In the genomic region with DNA sequence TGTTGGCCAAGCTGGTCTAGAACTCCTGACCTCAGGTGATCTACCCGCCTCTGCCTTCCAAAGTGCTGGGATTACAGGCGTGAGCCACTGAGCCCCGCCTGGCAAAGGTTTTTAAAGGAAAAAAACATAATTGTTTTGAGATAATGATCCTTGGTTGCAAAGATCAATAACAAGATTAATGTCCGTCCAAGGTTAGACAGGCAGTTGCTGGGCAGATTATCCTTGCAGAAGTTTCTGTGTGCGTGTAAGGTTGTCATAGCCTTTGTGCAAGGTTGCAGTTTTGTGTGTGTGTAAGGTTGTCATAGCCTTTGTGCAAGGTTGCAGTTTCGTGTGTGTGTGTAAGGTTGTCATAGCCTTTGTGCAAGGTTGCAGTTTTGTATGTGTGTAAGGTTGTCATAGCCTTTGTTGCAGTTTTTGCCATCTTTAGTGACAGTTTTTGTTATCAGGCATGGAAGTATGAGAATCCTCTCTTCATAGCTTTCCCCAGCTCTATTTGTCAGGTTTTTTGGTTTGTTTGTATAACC, we compare ENCODE assay signal across 23 cellular contexts. TPM values are rescaled to one million over a fixed set of nuclear protein-coding genes. Genes with fewer than 3 reads are reported as not detected.
A peak's percentile ranks its signal among the peaks of the same experiment; 100 is the strongest.
DNase-seq lines count a peak whose midpoint lies in the region; ATAC-seq, FAIRE-seq and TF ChIP-seq lines count a peak whose summit lies in the region.
"Had no signal": no experiment of that assay in that cellular context is flagged by ENCODE, and none has a peak within 500 bp of the region (broad histone marks: within the 10 kb centered on the region; RNA-seq: fewer than 3 reads in every experiment).

No MANE protein-coding gene starts in this region.

- no peak for TF ChIP-seq EP300 in K562 (IDR thresholded peaks at IDR 0.05; ENCODE audit: low read length)

- no peak for ATAC-seq in K562
- ATAC-seq: Panc1 had no signal

- no peaks in the 10 kb centered on the region for H3K9me1 ChIP-seq in K562 (ENCODE audit: control insufficient read depth, insufficient read depth, low read length)

- peak overlapping the region; percentile 73 for H3K27ac Mint-ChIP-seq in progenitor cell of endocrine pancreas
- H3K27ac Mint-ChIP-seq: T-helper 1 cell treated with Interleukin-12 subunit alpha and Interleukin-12 subunit beta and Interleukin-4 antibody, amounts not matched to agents 30 μg/mL and 1 μg/mL, for 36 hours had no signal

- H3K9me3 ChIP-seq in Karpas-422 (ENCODE audit: low read length) (peaks cover 8% of the 10 kb centered on the region; the same call in 1 of the 2 replicates), K562 (replicated peaks; ENCODE audit: control insufficient read depth, insufficient read depth, low read depth, low read length) (peaks cover 4% of the 10 kb centered on the region; the same call in 1 of the 2 replicates), small intestine (ENCODE audit: control insufficient read depth, low read depth) (no peaks in the 10 kb centered on the region)
- H3K9me3 ChIP-seq: Caco-2 had no signal

- BruUV-seq in K562 (replicated peaks; lab: Mats Ljungman, UMichigan), result no TSS peak

- no peak for TF ChIP-seq RAD21 in K562 (CRISPR knock-in tag; conservative IDR thresholded peaks at IDR 0.05 in 1 of 2, IDR thresholded peaks at IDR 0.05 in 1 of 2)

- H3K36me3 ChIP-seq in Karpas-422 (ENCODE audit: insufficient read depth, low read length) (peaks cover 16% of the 10 kb centered on the region), K562 (ENCODE audit: control insufficient read depth, insufficient read depth, low read length) (peaks cover 21% of the 10 kb centered on the region), small intestine (ENCODE audit: control insufficient read depth in 2 of 2, insufficient read depth in 2 of 2, low read length in 2 of 2) (peaks cover 4% of the 10 kb centered on the region in 2 donors)

- H3K4me3 Mint-ChIP-seq in progenitor cell of endocrine pancreas (ENCODE audit: low read depth), result peak overlapping the region; percentile 0
- H3K4me3 Mint-ChIP-seq: T-helper 1 cell treated with Interleukin-12 subunit alpha and Interleukin-12 subunit beta and Interleukin-4 antibody, amounts not matched to agents 30 μg/mL and 1 μg/mL, for 36 hours had no signal

- TF ChIP-seq POLR2A in GM12891 (IDR thresholded peaks at IDR 0.05; ENCODE audit: low read depth, low read length) (no peak), K562 (conservative IDR thresholded peaks at IDR 0.05) (no peak)

- H2AFZ ChIP-seq in Karpas-422 (ENCODE audit: low read length), result no peak overlapping the region
- no peak overlapping the region for H2AFZ ChIP-seq in K562 (ENCODE audit: low read depth, low read length)

- peaks cover 14% of the 10 kb centered on the region for H3K36me3 Mint-ChIP-seq in progenitor cell of endocrine pancreas (ENCODE audit: insufficient read depth)

- no peaks in the 10 kb centered on the region for H3K9me2 ChIP-seq in Karpas-422 (replicated peaks; ENCODE audit: insufficient read depth, low read length)

- no peak for TF ChIP-seq CTCF in K562 (IDR thresholded peaks at IDR 0.05 in 2 of 3, conservative IDR thresholded peaks at IDR 0.05 in 1 of 3; ENCODE audit: insufficient read depth in 2 of 3, low read depth in 1 of 3, low read length in 3 of 3)
- TF ChIP-seq CTCF in progenitor cell of endocrine pancreas (IDR thresholded peaks at IDR 0.05; ENCODE audit: unreplicated experiment), result no peak

- peaks cover 34% of the 10 kb centered on the region for H3K79me2 ChIP-seq in Karpas-422 (ENCODE audit: low read length)
- peaks cover 26% of the 10 kb centered on the region for H3K79me2 ChIP-seq in K562 (ENCODE audit: control insufficient read depth, insufficient read depth, low read length)

- H3K4me2 ChIP-seq in Karpas-422 (ENCODE audit: low read depth, low read length, poor library complexity, severe bottlenecking) (peak overlapping the region; percentile 34), K562 (ENCODE audit: insufficient read depth, low read length) (no peak overlapping the region)

- H4K20me1 ChIP-seq in Karpas-422 (ENCODE audit: insufficient read depth, low read depth, low read length), result no peaks in the 10 kb centered on the region
- 0 out of 2 replicates have a peak, but pooled peaks cover 2% of the 10 kb centered on the region for H4K20me1 ChIP-seq in K562 (replicated peaks; ENCODE audit: control insufficient read depth, insufficient read depth, low read length)

- intact Hi-C loops in K562 (cut with micrococcal nuclease), result loop anchor here (5.0 to 10.0 kb wide), 2 partner anchors 145 to 168 kb away; partner anchors contain the start of gene DIP2A

- H3K27me3 Mint-ChIP-seq in progenitor cell of endocrine pancreas, result no peaks in the 10 kb centered on the region
- H3K27me3 Mint-ChIP-seq: CD4-positive, CD25-positive, alpha-beta regulatory T cell had no signal

- H3K4me1 Mint-ChIP-seq in progenitor cell of endocrine pancreas (ENCODE audit: low read depth), result peaks cover 22% of the 10 kb centered on the region

- peak overlapping the region; percentile 91 for H3K27ac ChIP-seq in Karpas-422 (ENCODE audit: low read length)
- no peak overlapping the region for H3K27ac ChIP-seq in K562 (ENCODE audit: extremely low read depth, low read depth, low read length)
- no peak overlapping the region for H3K27ac ChIP-seq in small intestine (ENCODE audit: low read depth in 1 of 2, low read length in 1 of 2)

- H3K4me3 ChIP-seq in Karpas-422 (ENCODE audit: low read length) (no peak overlapping the region), K562 (no peak overlapping the region), small intestine (ENCODE audit: low read depth in 1 of 2, low read length in 2 of 2) (no peak overlapping the region)

- DNase-seq in GM12891 (ENCODE audit: insufficient read length, low spot score) (no peak), Karpas-422 (peak; percentile 49), K562 (ENCODE audit: extremely low read depth in 1 of 4, low spot score in 3 of 4) (no peak), progenitor cell of endocrine pancreas (ENCODE audit: low spot score, unreplicated experiment) (no peak), small intestine (no peak), NCI-H2081 (lab: John Stamatoyannopoulos, UW) (no peak), NCI-H1105 treated with DMSO at 0.1 percent for 48 hours (lab: John Stamatoyannopoulos, UW) (no peak)
- DNase-seq: ACHN; AML-193; Caco-2; CD4-positive, CD25-positive, alpha-beta regulatory T cell; DMS153; HCEC 1CT; KG1; NCI-H1048; NCI-H146; NCI-H2081 treated with DMSO at 0.1 percent for 48 hours; NCI-H510A; NCI-H774 had no signal

- FAIRE-seq in GM12891 (lab: Jason Lieb, UNC) (peak; percentile 91), K562 (lab: Jason Lieb, UNC) (no peak), small intestine (lab: Jason Lieb, UNC) (no peak)
- FAIRE-seq: G401.6, GM19239 had no signal

- no peaks in the 10 kb centered on the region for H3K9me3 Mint-ChIP-seq in progenitor cell of endocrine pancreas (ENCODE audit: low read depth)
- H3K9me3 Mint-ChIP-seq: CD4-positive, CD25-positive, alpha-beta regulatory T cell; T-helper 1 cell treated with Interleukin-12 subunit alpha and Interleukin-12 subunit beta and Interleukin-4 antibody, amounts not matched to agents 30 μg/mL and 1 μg/mL, for 36 hours had no signal

- WGBS in K562 (ENCODE audit: insufficient coverage, low coverage, missing lambda C conversion rate), result 57% methylated on average over 6 of the region's 6 CpGs
- WGBS in small intestine, 3 donors, result 63 to 79% (median 70%) methylated on average over 6 of the region's 6 CpGs

- CTCF ChIA-PET in K562 (lab: Yijun Ruan, JAX; ENCODE audit: low intra/inter-chr PET ratio), result no interaction called here

- H3K4me1 ChIP-seq in Karpas-422 (ENCODE audit: low read length) (peaks cover 44% of the 10 kb centered on the region), K562 (replicated peaks in 1 of 2; ENCODE audit: control insufficient read depth in 2 of 2, insufficient read depth in 2 of 2, low read length in 2 of 2) (peaks cover 8 to 13% of the 10 kb centered on the region in 2 experiments; a peak in 4 of 5 replicates), small intestine (ENCODE audit: control insufficient read depth in 2 of 2, insufficient read depth in 1 of 2, low read depth in 1 of 2, low read length in 1 of 2) (peaks cover 0 to 4% of the 10 kb centered on the region in 2 donors)

- H3K27me3 ChIP-seq in Karpas-422 (ENCODE audit: low read length), result no peaks in the 10 kb centered on the region
- H3K27me3 ChIP-seq in K562 (ENCODE audit: control insufficient read depth in 2 of 2, insufficient read depth in 2 of 2, low read length in 2 of 2), result no peaks in the 10 kb centered on the region
- H3K27me3 ChIP-seq in small intestine (ENCODE audit: control insufficient read depth in 2 of 2, insufficient read depth in 2 of 2, low read length in 2 of 2), result no peaks in the 10 kb centered on the region

- POLR2A ChIA-PET in K562 (lab: Yijun Ruan, JAX), result interaction anchor here (0.6 kb wide), 1 partner anchor 59 kb away, joined by 4 read pairs; no protein-coding TSS in a partner anchor

- in situ Hi-C loops in K562 (cut with MboI), result no loop called here

- H3K9ac ChIP-seq in Karpas-422 (ENCODE audit: low read length) (0 out of 2 replicates have a peak overlapping the region, but pooled peaks have one; percentile 9), K562 (ENCODE audit: insufficient read depth in 1 of 2, low read depth in 2 of 2, low read length in 2 of 2) (no peak overlapping the region)

RNA-seq across cellular contexts. Expression of gene YBEY, which starts 3.6 kb away (rescaled TPM):
- polyA plus RNA-seq in GM12891 (2012; ENCODE audit: low read depth, missing spikeins), result 20.5 TPM
- 38.5 and 88.4 TPM in 2 replicates for total RNA-seq in Karpas-422 (2014; rRNA removed; shearing (Covaris generic); ENCODE audit: low replicate concordance)
- 18.6 and 19.3 TPM in 2 replicates for total RNA-seq in K562 (2011; cell fraction: chromatin; rRNA removed; ENCODE audit: low replicate concordance)
- 15.7 and 16.2 TPM in 2 replicates for total RNA-seq in K562 (2011; cell fraction: nucleolus; rRNA removed)
- total RNA-seq in K562 (2011; cell fraction: nucleoplasm; rRNA removed), result 18.8 and 20.2 TPM in 2 replicates
- total RNA-seq in K562 (2014; rRNA removed) (10.7 and 12.4 TPM in 2 replicates), K562 (2014; rRNA removed; fragmentation: Illumina TruSeq; extraction: Trizol) (12.4 and 14.0 TPM in 2 replicates), K562 (2015; rRNA removed; fragmentation: Illumina TruSeq; extraction: Trizol) (14.3 and 15.6 TPM in 2 replicates), K562 (2021) (10.5 and 10.7 TPM in 2 replicates), progenitor cell of endocrine pancreas (20.9 and 21.9 TPM in 2 replicates)
- polyA plus RNA-seq in K562 (2011; rRNA removed) (9.9 and 15.9 TPM in 2 replicates), K562 (2014; fragmentation: Illumina TruSeq; extraction: Trizol) (14.1 and 14.7 TPM in 2 replicates), K562 (2014; fragmentation: Nextera tagmentation; extraction: Ambion mirVana) (1 to 10 TPM; 6.4 to 9.4 TPM), K562 (2014; rRNA removed) (28.0 and 39.6 TPM in 2 replicates), small intestine (10 to 100 TPM; 14.7 to 45.7 (median 24.6) TPM)
- 8.1 and 10.3 TPM in 2 replicates for polyA plus RNA-seq in K562 (2011; cell fraction: cytosol; rRNA removed)
- polyA plus RNA-seq in K562 (2011; cell fraction: nucleus; rRNA removed), result 6.9 and 7.3 TPM in 2 replicates
- 13.9 and 16.0 TPM in 2 replicates for polyA plus RNA-seq in K562 (2012)
- 7.3 and 8.3 TPM in 2 replicates for polyA minus RNA-seq in K562 (2011; rRNA and poly(A)+ RNA removed)
- 2.5 and 5.2 TPM in 2 replicates for polyA minus RNA-seq in K562 (2011; cell fraction: cytosol; rRNA and poly(A)+ RNA removed)
- polyA minus RNA-seq in K562 (2011; cell fraction: nucleus; rRNA and poly(A)+ RNA removed), result 4.6 and 6.9 TPM in 2 replicates

RNA-seq across cellular contexts. Expression of gene MCM3AP, which starts 4.3 kb away (rescaled TPM):
- polyA plus RNA-seq in GM12891 (2012; ENCODE audit: low read depth, missing spikeins), result 38.5 TPM
- total RNA-seq in Karpas-422 (2014; rRNA removed; shearing (Covaris generic); ENCODE audit: low replicate concordance), result 60.5 and 139 TPM in 2 replicates
- 521 and 755 TPM in 2 replicates for total RNA-seq in K562 (2011; cell fraction: chromatin; rRNA removed; ENCODE audit: low replicate concordance)
- total RNA-seq in K562 (2011; cell fraction: nucleolus; rRNA removed), result 321 and 328 TPM in 2 replicates
- 365 and 369 TPM in 2 replicates for total RNA-seq in K562 (2011; cell fraction: nucleoplasm; rRNA removed)
- total RNA-seq in K562 (2014; rRNA removed) (98.9 and 106 TPM in 2 replicates), K562 (2014; rRNA removed; fragmentation: Illumina TruSeq; extraction: Trizol) (69.2 and 73.1 TPM in 2 replicates), K562 (2015; rRNA removed; fragmentation: Illumina TruSeq; extraction: Trizol) (65.1 and 80.9 TPM in 2 replicates), K562 (2021) (154 and 179 TPM in 2 replicates), progenitor cell of endocrine pancreas (131 and 136 TPM in 2 replicates)
- polyA plus RNA-seq in K562 (2011; rRNA removed) (60.4 and 69.6 TPM in 2 replicates), K562 (2014; fragmentation: Illumina TruSeq; extraction: Trizol) (65.9 and 75.9 TPM in 2 replicates), K562 (2014; fragmentation: Nextera tagmentation; extraction: Ambion mirVana) (1 to 10 TPM; 6.5 to 9.1 TPM), K562 (2014; rRNA removed) (75.4 and 82.8 TPM in 2 replicates), small intestine (10 to 100 TPM; 38.3 to 42.7 (median 42.5) TPM)
- polyA plus RNA-seq in K562 (2011; cell fraction: cytosol; rRNA removed), result 46.8 and 52.9 TPM in 2 replicates
- polyA plus RNA-seq in K562 (2011; cell fraction: nucleus; rRNA removed), result 172 and 195 TPM in 2 replicates
- 67.7 and 73.1 TPM in 2 replicates for polyA plus RNA-seq in K562 (2012)
- polyA minus RNA-seq in K562 (2011; rRNA and poly(A)+ RNA removed), result 102 and 106 TPM in 2 replicates
- polyA minus RNA-seq in K562 (2011; cell fraction: cytosol; rRNA and poly(A)+ RNA removed), result 116 and 119 TPM in 2 replicates
- polyA minus RNA-seq in K562 (2011; cell fraction: nucleus; rRNA and poly(A)+ RNA removed), result 122 and 182 TPM in 2 replicates

RNA-seq across cellular contexts. Expression of gene C21orf58, which starts 34.0 kb away (rescaled TPM):
- 7.6 TPM for polyA plus RNA-seq in GM12891 (2012; ENCODE audit: low read depth, missing spikeins)
- 13.9 and 31.5 TPM in 2 replicates for total RNA-seq in Karpas-422 (2014; rRNA removed; shearing (Covaris generic); ENCODE audit: low replicate concordance)
- total RNA-seq in K562 (2011; cell fraction: chromatin; rRNA removed; ENCODE audit: low replicate concordance), result 76.9 and 158 TPM in 2 replicates
- 122 and 125 TPM in 2 replicates for total RNA-seq in K562 (2011; cell fraction: nucleolus; rRNA removed)
- 94.2 and 95.7 TPM in 2 replicates for total RNA-seq in K562 (2011; cell fraction: nucleoplasm; rRNA removed)
- total RNA-seq in K562 (2014; rRNA removed) (20.1 and 22.4 TPM in 2 replicates), K562 (2014; rRNA removed; fragmentation: Illumina TruSeq; extraction: Trizol) (4.5 and 6.0 TPM in 2 replicates), K562 (2015; rRNA removed; fragmentation: Illumina TruSeq; extraction: Trizol) (13.5 and 14.2 TPM in 2 replicates), K562 (2021) (29.1 and 30.5 TPM in 2 replicates), progenitor cell of endocrine pancreas (28.6 and 31.5 TPM in 2 replicates)
- polyA plus RNA-seq in K562 (2011; rRNA removed) (12.4 and 16.7 TPM in 2 replicates), K562 (2014; fragmentation: Illumina TruSeq; extraction: Trizol) (10.6 and 16.1 TPM in 2 replicates), K562 (2014; fragmentation: Nextera tagmentation; extraction: Ambion mirVana) (1 to 10 TPM; 1.2 to 1.9 TPM), K562 (2014; rRNA removed) (27.9 and 30.0 TPM in 2 replicates), small intestine (1 to 10 TPM in 2 of 3 donors, under 1 TPM in 1; 0.54 to 5.2 (median 1.3) TPM)
- 13.8 and 15.9 TPM in 2 replicates for polyA plus RNA-seq in K562 (2011; cell fraction: cytosol; rRNA removed)
- 66.8 and 97.1 TPM in 2 replicates for polyA plus RNA-seq in K562 (2011; cell fraction: nucleus; rRNA removed)
- 14.5 and 40.1 TPM in 2 replicates for polyA plus RNA-seq in K562 (2012)
- 11.0 and 11.9 TPM in 2 replicates for polyA minus RNA-seq in K562 (2011; rRNA and poly(A)+ RNA removed)
- 9.0 and 10.6 TPM in 2 replicates for polyA minus RNA-seq in K562 (2011; cell fraction: cytosol; rRNA and poly(A)+ RNA removed)
- polyA minus RNA-seq in K562 (2011; cell fraction: nucleus; rRNA and poly(A)+ RNA removed), result 48.5 and 60.9 TPM in 2 replicates

RNA-seq across cellular contexts. Expression of gene PCNT, which starts 34.2 kb away (rescaled TPM):
- polyA plus RNA-seq in GM12891 (2012; ENCODE audit: low read depth, missing spikeins), result 26.9 TPM
- total RNA-seq in Karpas-422 (2014; rRNA removed; shearing (Covaris generic); ENCODE audit: low replicate concordance), result 31.5 and 31.7 TPM in 2 replicates
- total RNA-seq in K562 (2011; cell fraction: chromatin; rRNA removed; ENCODE audit: low replicate concordance), result 228 and 231 TPM in 2 replicates
- 111 and 116 TPM in 2 replicates for total RNA-seq in K562 (2011; cell fraction: nucleolus; rRNA removed)
- total RNA-seq in K562 (2011; cell fraction: nucleoplasm; rRNA removed), result 105 and 117 TPM in 2 replicates
- total RNA-seq in K562 (2014; rRNA removed) (31.3 and 36.8 TPM in 2 replicates), K562 (2014; rRNA removed; fragmentation: Illumina TruSeq; extraction: Trizol) (32.5 and 33.8 TPM in 2 replicates), K562 (2015; rRNA removed; fragmentation: Illumina TruSeq; extraction: Trizol) (29.7 and 30.9 TPM in 2 replicates), K562 (2021) (43.7 and 53.5 TPM in 2 replicates), progenitor cell of endocrine pancreas (47.2 and 53.3 TPM in 2 replicates)
- polyA plus RNA-seq in K562 (2011; rRNA removed) (23.9 and 27.8 TPM in 2 replicates), K562 (2014; fragmentation: Illumina TruSeq; extraction: Trizol) (32.1 and 34.5 TPM in 2 replicates), K562 (2014; fragmentation: Nextera tagmentation; extraction: Ambion mirVana) (10 to 100 TPM in 1 of 2 experiments, 1 to 10 TPM in 1; 9.1 to 16.4 TPM), K562 (2014; rRNA removed) (35.9 and 41.2 TPM in 2 replicates), small intestine (10 to 100 TPM in 2 of 3 donors, 1 to 10 TPM in 1; 9.2 to 15.4 (median 10.5) TPM)
- polyA plus RNA-seq in K562 (2011; cell fraction: cytosol; rRNA removed), result 12.2 and 15.3 TPM in 2 replicates
- 138 and 140 TPM in 2 replicates for polyA plus RNA-seq in K562 (2011; cell fraction: nucleus; rRNA removed)
- 30.2 and 40.7 TPM in 2 replicates for polyA plus RNA-seq in K562 (2012)
- 81.0 and 84.8 TPM in 2 replicates for polyA minus RNA-seq in K562 (2011; rRNA and poly(A)+ RNA removed)
- polyA minus RNA-seq in K562 (2011; cell fraction: cytosol; rRNA and poly(A)+ RNA removed), result 18.4 and 26.1 TPM in 2 replicates
- polyA minus RNA-seq in K562 (2011; cell fraction: nucleus; rRNA and poly(A)+ RNA removed), result 52.5 and 71.8 TPM in 2 replicates
